ENCODE assay signal across 18 cellular contexts in the genomic region with DNA sequence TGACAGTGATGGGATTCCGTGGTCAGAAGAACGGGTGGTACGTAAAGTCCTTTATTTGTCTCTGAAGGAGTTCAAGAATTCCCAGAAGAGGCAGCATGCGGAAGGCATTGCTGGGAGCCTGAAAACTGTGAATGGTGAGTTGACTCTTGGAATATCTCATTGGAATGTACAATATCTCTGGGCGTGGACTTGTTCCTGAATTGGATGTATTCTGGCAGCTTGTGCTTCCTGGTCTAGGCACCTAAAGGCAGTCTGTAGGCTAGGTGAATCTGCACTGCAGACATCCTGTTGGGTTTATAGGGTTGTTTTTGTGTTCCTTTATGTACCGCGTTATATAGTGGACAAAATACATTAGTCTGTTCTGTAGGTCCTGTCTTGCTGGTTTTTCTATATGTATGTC.
DNase-seq lines count a peak whose midpoint lies in the region; ATAC-seq, FAIRE-seq and TF ChIP-seq lines count a peak whose summit lies in the region.
"Had no signal": no experiment of that assay in that cellular context is flagged by ENCODE, and none has a peak within 500 bp of the region (broad histone marks: within the 10 kb centered on the region; RNA-seq: fewer than 3 reads in every experiment).

No MANE protein-coding gene starts in this region.

- peaks cover 78% of the 10 kb centered on the region for H3K4me1 ChIP-seq in BLaER1
- H3K4me1 ChIP-seq in GM23338 (ENCODE audit: insufficient read depth), result peaks cover 95% of the 10 kb centered on the region
- H3K4me1 ChIP-seq in keratinocyte (ENCODE audit: control insufficient read depth, extremely low read depth, insufficient read depth, low read length), result peaks cover 38% of the 10 kb centered on the region
- H3K4me1 ChIP-seq in trophoblast cell (ENCODE audit: control insufficient read depth in 1 of 2, insufficient read depth in 2 of 2, low read length in 2 of 2), result peaks cover 6 to 8% of the 10 kb centered on the region in 2 experiments
- peaks cover 21% of the 10 kb centered on the region for H3K4me1 ChIP-seq in BE2C

- no peak overlapping the region for H2BK5ac ChIP-seq in trophoblast cell (ENCODE audit: low read depth, low read length, poor library complexity)

- no peak overlapping the region for H3K4ac ChIP-seq in trophoblast cell (ENCODE audit: low read depth, low read length)

- H3K9me3 ChIP-seq in BLaER1 (no peaks in the 10 kb centered on the region), keratinocyte (ENCODE audit: control insufficient read depth, low read depth, low read length) (no peaks in the 10 kb centered on the region), trophoblast cell (ENCODE audit: insufficient read depth, low read depth, low read length) (no peaks in the 10 kb centered on the region), BE2C (no peaks in the 10 kb centered on the region)

- peaks cover 8% of the 10 kb centered on the region for H3K9me1 ChIP-seq in keratinocyte (ENCODE audit: control insufficient read depth, extremely low read depth, insufficient read depth, low read length)

- POLR2A ChIA-PET in GM10248 (lab: Yijun Ruan, JAX), result no interaction called here

- no peaks in the 10 kb centered on the region for H3K79me1 ChIP-seq in trophoblast cell (ENCODE audit: low read length)

- H3K27me3 ChIP-seq in BLaER1, result no peaks in the 10 kb centered on the region
- H3K27me3 ChIP-seq in GM23338 (ENCODE audit: insufficient read depth), result no peaks in the 10 kb centered on the region
- no peaks in the 10 kb centered on the region for H3K27me3 ChIP-seq in keratinocyte (ENCODE audit: control insufficient read depth, extremely low read depth, insufficient read depth, low read length)
- H3K27me3 ChIP-seq in trophoblast cell (ENCODE audit: insufficient read depth, low read length), result no peaks in the 10 kb centered on the region
- no peaks in the 10 kb centered on the region for H3K27me3 ChIP-seq in BE2C

- no peak overlapping the region for H4K8ac ChIP-seq in trophoblast cell (ENCODE audit: low read depth, low read length)

- H3K4me1 Mint-ChIP-seq in GM23338, result peaks cover 49% of the 10 kb centered on the region

- H3K4me2 ChIP-seq in BLaER1 (peak overlapping the region; percentile 10; the same call in 1 of the 2 replicates), GM23338 (peak overlapping the region; percentile 52), keratinocyte (ENCODE audit: control insufficient read depth, extremely low read depth, insufficient read depth, low read depth, low read length) (peak overlapping the region; percentile 61), trophoblast cell (ENCODE audit: low read length) (no peak overlapping the region)

- H3K27me3 Mint-ChIP-seq in GM23338 (ENCODE audit: insufficient read depth, low read depth, poor library complexity), result peaks cover 24% of the 10 kb centered on the region
- H3K27me3 Mint-ChIP-seq: B cell; CD4-positive, CD25-positive, alpha-beta regulatory T cell had no signal

- H2BK120ac ChIP-seq in trophoblast cell (ENCODE audit: insufficient read depth, low read length, poor library complexity), result no peak overlapping the region

- no peaks in the 10 kb centered on the region for H3K9me2 ChIP-seq in GM23338 (ENCODE audit: insufficient read depth)

- H2AK5ac ChIP-seq in trophoblast cell (ENCODE audit: low read length), result no peak overlapping the region

- H3K18ac ChIP-seq in trophoblast cell (ENCODE audit: low read length), result no peak overlapping the region

- H3K9ac ChIP-seq in BLaER1, result no peak overlapping the region
- no peak overlapping the region for H3K9ac ChIP-seq in keratinocyte (ENCODE audit: control insufficient read depth, extremely low read depth, insufficient read depth, low read length)
- no peak overlapping the region for H3K9ac ChIP-seq in trophoblast cell (ENCODE audit: low read length)
- H3K9ac ChIP-seq: GM23248 had no signal

- no peak overlapping the region for H2BK12ac ChIP-seq in trophoblast cell (ENCODE audit: low read length)

- H4K91ac ChIP-seq in trophoblast cell (ENCODE audit: low read depth, low read length), result no peak overlapping the region

- no peak overlapping the region for H4K12ac ChIP-seq in trophoblast cell (ENCODE audit: low read depth, low read length)

- CTCF ChIA-PET in GM10248 (lab: Yijun Ruan, JAX), result interaction anchor here (0.8 to 1.8 kb wide), 2 partner anchors 14 to 20 kb away, joined by 3 to 5 read pairs; no protein-coding TSS in a partner anchor

- H3K4me3 ChIP-seq in BLaER1 (no peak overlapping the region), GM23338 (no peak overlapping the region), keratinocyte (ENCODE audit: control insufficient read depth in 2 of 3, extremely low read depth in 1 of 3, insufficient read depth in 2 of 3, low read depth in 1 of 3, low read length in 3 of 3) (no peak overlapping the region), trophoblast cell (ENCODE audit: low read depth, low read length) (no peak overlapping the region), BE2C (ENCODE audit: low read depth, low read length) (no peak overlapping the region)
- H3K4me3 ChIP-seq: GM12878, GM23248 had no signal

- TF ChIP-seq CTCF in GM23338 (conservative IDR thresholded peaks at IDR 0.05; ENCODE audit: low read depth in 2 of 2) (no peak), keratinocyte (optimal IDR thresholded peaks at IDR 0.05 in 1 of 3, IDR thresholded peaks at IDR 0.05 in 1 of 3, conservative IDR thresholded peaks at IDR 0.05 in 1 of 3; ENCODE audit: extremely low read depth in 1 of 3, insufficient read depth in 2 of 3, low read length in 3 of 3) (no peak), BE2C (IDR thresholded peaks at IDR 0.05; ENCODE audit: low read depth, low read length) (no peak), GM10248 (IDR thresholded peaks at IDR 0.05; ENCODE audit: control extremely low read depth, extremely low read depth, low read depth, missing control alignments) (no peak)

- peaks cover 100% of the 10 kb centered on the region for H3K79me2 ChIP-seq in GM23338 (replicated peaks; ENCODE audit: insufficient read depth)
- peaks cover 93% of the 10 kb centered on the region for H3K79me2 ChIP-seq in keratinocyte (ENCODE audit: control insufficient read depth, insufficient read depth, low read length)
- H3K79me2 ChIP-seq in trophoblast cell (ENCODE audit: control insufficient read depth, insufficient read depth, low read length, poor library complexity), result peaks cover 2% of the 10 kb centered on the region

- no peak overlapping the region for H3K4me3 Mint-ChIP-seq in GM23338
- H3K4me3 Mint-ChIP-seq: B cell; CD4-positive, CD25-positive, alpha-beta regulatory T cell had no signal

- H2AFZ ChIP-seq in GM23338, result no peak overlapping the region
- no peak overlapping the region for H2AFZ ChIP-seq in keratinocyte (ENCODE audit: control insufficient read depth, low read length)
- H2AFZ ChIP-seq in trophoblast cell (ENCODE audit: insufficient read depth, low read length, poor library complexity), result no peak overlapping the region
- H2AFZ ChIP-seq: GM23248 had no signal

- H4K20me1 ChIP-seq in BLaER1 (peaks cover 100% of the 10 kb centered on the region), GM23338 (replicated peaks; ENCODE audit: insufficient read depth) (peaks cover 100% of the 10 kb centered on the region), keratinocyte (ENCODE audit: control insufficient read depth, extremely low read depth, insufficient read depth, low read length) (peaks cover 3% of the 10 kb centered on the region)

- H3K36me3 ChIP-seq in BLaER1 (peaks cover 54% of the 10 kb centered on the region), GM23338 (ENCODE audit: insufficient read depth) (peaks cover 29% of the 10 kb centered on the region), keratinocyte (ENCODE audit: control insufficient read depth in 2 of 2, extremely low read depth in 1 of 2, insufficient read depth in 2 of 2, low read length in 2 of 2) (no peaks in the 10 kb centered on the region), trophoblast cell (ENCODE audit: control insufficient read depth in 1 of 2, insufficient read depth in 2 of 2, low read length in 2 of 2) (peaks cover 0 to 2% of the 10 kb centered on the region in 2 experiments), BE2C (peaks cover 7% of the 10 kb centered on the region; the same call in 1 of the 2 replicates)

- H3K27ac Mint-ChIP-seq in GM23338, result no peak overlapping the region
- H3K27ac Mint-ChIP-seq: B cell; CD4-positive, CD25-positive, alpha-beta regulatory T cell had no signal

- H3K14ac ChIP-seq in trophoblast cell (ENCODE audit: low read length), result no peak overlapping the region

- no peaks in the 10 kb centered on the region for H3K9me3 Mint-ChIP-seq in GM23338

- H3K36me3 Mint-ChIP-seq in GM23338 (ENCODE audit: low read depth), result peaks cover 16% of the 10 kb centered on the region

- ATAC-seq in GM23338, result no peak
- ATAC-seq: GM12878 had no signal

- peak; percentile 81 for FAIRE-seq in keratinocyte (lab: Jason Lieb, UNC)
- FAIRE-seq: A204.1, GM12878, GM18507 had no signal

- DNase-seq in GM23338 (ENCODE audit: low spot score) (no peak), keratinocyte (ENCODE audit: low read depth, low spot score) (no peak), trophoblast cell (no peak), BE2C (no peak), GM10248 (ENCODE audit: extremely low spot score) (no peak), iPS-NIHi11 (ENCODE audit: low spot score) (no peak), activated gamma-delta T cell (lab: John Stamatoyannopoulos, UW) (no peak)
- DNase-seq: Calu3; CD4-positive, CD25-positive, alpha-beta regulatory T cell; DMS 273 treated with DMSO at 0.1 percent for 48 hours; GM23248; H7; IMR-90 had no signal

- no CpG with 5 or more reads among the region's 7 CpGs for WGBS in trophoblast cell (ENCODE audit: extremely low coverage, insufficient coverage, insufficient read length)

- H3K23ac ChIP-seq in trophoblast cell (ENCODE audit: low read length), result no peak overlapping the region

- H3K27ac ChIP-seq in BLaER1 (no peak overlapping the region), GM23338 (ENCODE audit: low read depth) (peak overlapping the region; percentile 82; the same call in 1 of the 2 replicates), keratinocyte (ENCODE audit: control insufficient read depth, insufficient read depth, low read length) (no peak overlapping the region), trophoblast cell (ENCODE audit: low read depth, low read length) (peak overlapping the region; percentile 24)
- H3K27ac ChIP-seq: GM23248 had no signal

- dilution Hi-C loops in keratinocyte (cut with MboI; ENCODE audit: extremely low pct_ligation_motif_present, low sequenced_read_pairs), result no loop called here

- peaks cover 34% of the 10 kb centered on the region for H3F3A ChIP-seq in GM23338 (replicated peaks; ENCODE audit: low read depth)

Comparison
In these comparisons a context has a peak if more than half of its experiments do, and no peak if none do; other contexts are left out.
1. H3K27ac ChIP-seq: peak in GM23338 (single experiment) and trophoblast cell (single experiment); none in BLaER1 (single experiment) and keratinocyte (single experiment).